In genomic region chr5:74526111-74526510, GRCh38 we compare ENCODE assay signal across 35 cellular contexts.
"Had no signal": no experiment of that assay in that cellular context is flagged by ENCODE, and none has a peak within 500 bp of the region (broad histone marks: within the 10 kb centered on the region; RNA-seq: fewer than 3 reads in every experiment).

No MANE protein-coding gene starts in this region.

- H3K27me3 ChIP-seq: MG63 had no signal

- H3K27ac ChIP-seq: KMS-11 had no signal

- H3K36me3 ChIP-seq: MG63 had no signal

- H3K4me3 ChIP-seq: MG63 had no signal

- DNase-seq: Karpas-422, Kasumi-1, MG63, MM.1S, MV-4-11, NCI-H1048, NCI-H1092, NCI-H1092 treated with DMSO at 0.1 percent for 48 hours, NCI-H1105, NCI-H1105 treated with DMSO at 0.1 percent for 48 hours, NCI-H1417, NCI-H1417 treated with DMSO at 0.1 percent for 48 hours, NCI-H1436, NCI-H1436 treated with DMSO at 0.1 percent for 48 hours, NCI-H146, NCI-H1694, NCI-H1694 treated with DMSO at 0.1 percent for 48 hours, NCI-H187, NCI-H187 treated with DMSO at 0.1 percent for 48 hours, NCI-H1930, NCI-H2029, NCI-H2029 treated with DMSO at 0.1 percent for 48 hours, NCI-H2081, NCI-H2081 treated with DMSO at 0.1 percent for 48 hours, NCI-H2107, NCI-H2171, NCI-H2171 treated with DMSO at 0.1 percent for 48 hours, NCI-H2227 treated with DMSO at 0.1 percent for 48 hours, NCI-H226, NCI-H345, NCI-H446, NCI-H446 treated with DMSO at 0.1 percent for 48 hours, NCI-H510A, NCI-H510A treated with DMSO at 0.1 percent for 48 hours had no signal

- H3K9ac ChIP-seq: KMS-11 had no signal
